Comparison of ENCODE assay signal across 1 cellular context in the genomic region with DNA sequence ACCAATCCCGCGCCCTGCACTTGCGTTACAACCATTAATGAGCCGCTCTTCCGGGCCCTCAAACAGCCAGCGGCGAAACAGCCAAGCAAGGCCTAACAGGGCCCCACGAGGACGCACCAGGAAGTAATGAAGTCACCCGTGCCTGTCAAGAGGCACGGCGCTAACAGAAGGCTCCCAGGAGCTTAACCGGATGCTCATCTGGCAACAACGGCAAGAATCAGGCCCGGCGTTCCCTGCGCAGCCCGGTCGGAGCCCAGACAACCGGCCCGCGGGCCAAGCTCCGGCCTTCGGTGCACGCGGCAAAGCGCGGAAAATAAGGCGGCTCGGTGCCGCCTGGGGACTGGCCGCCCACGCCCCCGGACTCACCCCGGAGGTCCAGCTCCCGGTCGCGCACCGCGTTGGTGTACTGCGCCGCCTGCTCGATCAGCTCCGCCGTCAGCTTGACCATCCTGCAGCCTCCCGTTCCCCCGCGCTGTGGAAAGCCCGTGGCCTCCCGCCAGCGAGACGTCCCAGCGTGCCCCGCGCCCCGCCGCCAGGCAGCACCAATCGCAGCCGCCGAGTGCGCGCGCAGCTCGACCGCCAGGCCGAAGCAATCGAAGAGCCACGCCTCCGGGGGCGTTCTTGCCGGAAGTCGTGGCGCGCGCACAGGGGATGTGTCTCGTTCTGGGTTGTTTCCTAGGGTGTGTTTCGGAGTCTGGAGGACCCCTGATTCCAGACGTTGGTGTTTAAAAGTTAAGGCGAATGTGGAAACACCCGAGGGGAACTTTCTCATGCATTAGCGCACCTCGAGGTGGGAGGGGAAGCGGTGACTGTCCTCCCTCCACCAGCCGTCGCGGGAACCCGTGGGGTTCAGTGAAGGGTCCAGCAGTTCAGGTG.
TF ChIP-seq lines count a peak whose summit lies in the region.

A gene (minus strand): TSS at position 518 of the 876 bp plus-strand sequence. CDS start 70 bp downstream, at position 448.

TF ChIP-seq in HepG2, 621 proteins besides CTCF, POLR2A, EP300 and RAD21 (continued from another document and continues in another):
- TF ChIP-seq SUZ12 (IDR thresholded peaks at IDR 0.05; ENCODE audit: low read depth, low read length) (peak; percentile 40; the same call in 1 of the 2 replicates), ZNF703 (CRISPR knock-in tag; IDR thresholded peaks at IDR 0.05; ENCODE audit: borderline replicate concordance) (peak; percentile 35; the same call in 1 of the 2 replicates), MED1 (CRISPR knock-in tag; IDR thresholded peaks at IDR 0.05) (peak; percentile 85), ZNF263 (CRISPR knock-in tag; IDR thresholded peaks at IDR 0.05) (peak; percentile 34; the same call in 1 of the 2 replicates), ARNTL (CRISPR knock-in tag; IDR thresholded peaks at IDR 0.05) (peak; percentile 77; the same call in 1 of the 2 replicates), ZNF713 (CRISPR knock-in tag; IDR thresholded peaks at IDR 0.05) (no peak), ELF4 (CRISPR knock-in tag; IDR thresholded peaks at IDR 0.05; ENCODE audit: borderline replicate concordance) (0 out of 2 replicates have a peak, but pooled peaks have one; percentile 72), ZFP90 (CRISPR knock-in tag; IDR thresholded peaks at IDR 0.05; ENCODE audit: borderline replicate concordance) (peak; percentile 75; the same call in 1 of the 2 replicates), ZNF317 (CRISPR knock-in tag; IDR thresholded peaks at IDR 0.05) (0 out of 2 replicates have a peak, but pooled peaks have one; percentile 67), KDM5A (IDR thresholded peaks at IDR 0.05; ENCODE audit: borderline replicate concordance, low read length) (peak; percentile 84), ETV5 (CRISPR knock-in tag; IDR thresholded peaks at IDR 0.05; ENCODE audit: borderline replicate concordance) (peak; percentile 93), ZNF83 (CRISPR knock-in tag; IDR thresholded peaks at IDR 0.05; ENCODE audit: borderline replicate concordance) (peak; percentile 54; the same call in 1 of the 2 replicates), TSC22D2 (CRISPR knock-in tag; IDR thresholded peaks at IDR 0.05; ENCODE audit: borderline replicate concordance) (no peak), SOX5 (CRISPR knock-in tag; IDR thresholded peaks at IDR 0.05; ENCODE audit: borderline replicate concordance) (peak; percentile 48; the same call in 1 of the 2 replicates), LCORL (IDR thresholded peaks at IDR 0.05) (no peak), LCORL (CRISPR knock-in tag; IDR thresholded peaks at IDR 0.05) (peak; percentile 55), KMT2B (CRISPR knock-in tag; IDR thresholded peaks at IDR 0.05) (peak; percentile 99), ZIK1 (CRISPR knock-in tag; IDR thresholded peaks at IDR 0.05; ENCODE audit: borderline replicate concordance, low read depth) (peak; percentile 88), GATAD2A (CRISPR knock-in tag; IDR thresholded peaks at IDR 0.05) (peak; percentile 41), ZNF773 (CRISPR knock-in tag; IDR thresholded peaks at IDR 0.05; ENCODE audit: borderline replicate concordance) (no peak; the same call in 1 of the 2 replicates), SPEN (CRISPR knock-in tag; IDR thresholded peaks at IDR 0.05; ENCODE audit: low read depth) (peak; percentile 99), MED13 (CRISPR knock-in tag; IDR thresholded peaks at IDR 0.05) (0 out of 2 replicates have a peak, but pooled peaks have one; percentile 16), YEATS2 (CRISPR knock-in tag; IDR thresholded peaks at IDR 0.05; ENCODE audit: borderline replicate concordance) (peak; percentile 98)
- TF ChIP-seq, protein P1, sequence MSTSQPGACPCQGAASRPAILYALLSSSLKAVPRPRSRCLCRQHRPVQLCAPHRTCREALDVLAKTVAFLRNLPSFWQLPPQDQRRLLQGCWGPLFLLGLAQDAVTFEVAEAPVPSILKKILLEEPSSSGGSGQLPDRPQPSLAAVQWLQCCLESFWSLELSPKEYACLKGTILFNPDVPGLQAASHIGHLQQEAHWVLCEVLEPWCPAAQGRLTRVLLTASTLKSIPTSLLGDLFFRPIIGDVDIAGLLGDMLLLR (CRISPR knock-in tag; IDR thresholded peaks at IDR 0.05): peak; percentile 76
- TF ChIP-seq, protein P2, sequence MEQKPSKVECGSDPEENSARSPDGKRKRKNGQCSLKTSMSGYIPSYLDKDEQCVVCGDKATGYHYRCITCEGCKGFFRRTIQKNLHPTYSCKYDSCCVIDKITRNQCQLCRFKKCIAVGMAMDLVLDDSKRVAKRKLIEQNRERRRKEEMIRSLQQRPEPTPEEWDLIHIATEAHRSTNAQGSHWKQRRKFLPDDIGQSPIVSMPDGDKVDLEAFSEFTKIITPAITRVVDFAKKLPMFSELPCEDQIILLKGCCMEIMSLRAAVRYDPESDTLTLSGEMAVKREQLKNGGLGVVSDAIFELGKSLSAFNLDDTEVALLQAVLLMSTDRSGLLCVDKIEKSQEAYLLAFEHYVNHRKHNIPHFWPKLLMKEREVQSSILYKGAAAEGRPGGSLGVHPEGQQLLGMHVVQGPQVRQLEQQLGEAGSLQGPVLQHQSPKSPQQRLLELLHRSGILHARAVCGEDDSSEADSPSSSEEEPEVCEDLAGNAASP (CRISPR knock-in tag; IDR thresholded peaks at IDR 0.05; ENCODE audit: borderline replicate concordance): peak; percentile 63; the same call in 1 of the 2 replicates
- TF ChIP-seq, protein P3, sequence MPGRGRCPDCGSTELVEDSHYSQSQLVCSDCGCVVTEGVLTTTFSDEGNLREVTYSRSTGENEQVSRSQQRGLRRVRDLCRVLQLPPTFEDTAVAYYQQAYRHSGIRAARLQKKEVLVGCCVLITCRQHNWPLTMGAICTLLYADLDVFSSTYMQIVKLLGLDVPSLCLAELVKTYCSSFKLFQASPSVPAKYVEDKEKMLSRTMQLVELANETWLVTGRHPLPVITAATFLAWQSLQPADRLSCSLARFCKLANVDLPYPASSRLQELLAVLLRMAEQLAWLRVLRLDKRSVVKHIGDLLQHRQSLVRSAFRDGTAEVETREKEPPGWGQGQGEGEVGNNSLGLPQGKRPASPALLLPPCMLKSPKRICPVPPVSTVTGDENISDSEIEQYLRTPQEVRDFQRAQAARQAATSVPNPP (CRISPR knock-in tag; IDR thresholded peaks at IDR 0.05): no peak
- TF ChIP-seq, protein P4, sequence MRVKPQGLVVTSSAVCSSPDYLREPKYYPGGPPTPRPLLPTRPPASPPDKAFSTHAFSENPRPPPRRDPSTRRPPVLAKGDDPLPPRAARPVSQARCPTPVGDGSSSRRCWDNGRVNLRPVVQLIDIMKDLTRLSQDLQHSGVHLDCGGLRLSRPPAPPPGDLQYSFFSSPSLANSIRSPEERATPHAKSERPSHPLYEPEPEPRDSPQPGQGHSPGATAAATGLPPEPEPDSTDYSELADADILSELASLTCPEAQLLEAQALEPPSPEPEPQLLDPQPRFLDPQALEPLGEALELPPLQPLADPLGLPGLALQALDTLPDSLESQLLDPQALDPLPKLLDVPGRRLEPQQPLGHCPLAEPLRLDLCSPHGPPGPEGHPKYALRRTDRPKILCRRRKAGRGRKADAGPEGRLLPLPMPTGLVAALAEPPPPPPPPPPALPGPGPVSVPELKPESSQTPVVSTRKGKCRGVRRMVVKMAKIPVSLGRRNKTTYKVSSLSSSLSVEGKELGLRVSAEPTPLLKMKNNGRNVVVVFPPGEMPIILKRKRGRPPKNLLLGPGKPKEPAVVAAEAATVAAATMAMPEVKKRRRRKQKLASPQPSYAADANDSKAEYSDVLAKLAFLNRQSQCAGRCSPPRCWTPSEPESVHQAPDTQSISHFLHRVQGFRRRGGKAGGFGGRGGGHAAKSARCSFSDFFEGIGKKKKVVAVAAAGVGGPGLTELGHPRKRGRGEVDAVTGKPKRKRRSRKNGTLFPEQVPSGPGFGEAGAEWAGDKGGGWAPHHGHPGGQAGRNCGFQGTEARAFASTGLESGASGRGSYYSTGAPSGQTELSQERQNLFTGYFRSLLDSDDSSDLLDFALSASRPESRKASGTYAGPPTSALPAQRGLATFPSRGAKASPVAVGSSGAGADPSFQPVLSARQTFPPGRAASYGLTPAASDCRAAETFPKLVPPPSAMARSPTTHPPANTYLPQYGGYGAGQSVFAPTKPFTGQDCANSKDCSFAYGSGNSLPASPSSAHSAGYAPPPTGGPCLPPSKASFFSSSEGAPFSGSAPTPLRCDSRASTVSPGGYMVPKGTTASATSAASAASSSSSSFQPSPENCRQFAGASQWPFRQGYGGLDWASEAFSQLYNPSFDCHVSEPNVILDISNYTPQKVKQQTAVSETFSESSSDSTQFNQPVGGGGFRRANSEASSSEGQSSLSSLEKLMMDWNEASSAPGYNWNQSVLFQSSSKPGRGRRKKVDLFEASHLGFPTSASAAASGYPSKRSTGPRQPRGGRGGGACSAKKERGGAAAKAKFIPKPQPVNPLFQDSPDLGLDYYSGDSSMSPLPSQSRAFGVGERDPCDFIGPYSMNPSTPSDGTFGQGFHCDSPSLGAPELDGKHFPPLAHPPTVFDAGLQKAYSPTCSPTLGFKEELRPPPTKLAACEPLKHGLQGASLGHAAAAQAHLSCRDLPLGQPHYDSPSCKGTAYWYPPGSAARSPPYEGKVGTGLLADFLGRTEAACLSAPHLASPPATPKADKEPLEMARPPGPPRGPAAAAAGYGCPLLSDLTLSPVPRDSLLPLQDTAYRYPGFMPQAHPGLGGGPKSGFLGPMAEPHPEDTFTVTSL (CRISPR knock-in tag; IDR thresholded peaks at IDR 0.05; ENCODE audit: borderline replicate concordance): no peak
- TF ChIP-seq, protein P5, sequence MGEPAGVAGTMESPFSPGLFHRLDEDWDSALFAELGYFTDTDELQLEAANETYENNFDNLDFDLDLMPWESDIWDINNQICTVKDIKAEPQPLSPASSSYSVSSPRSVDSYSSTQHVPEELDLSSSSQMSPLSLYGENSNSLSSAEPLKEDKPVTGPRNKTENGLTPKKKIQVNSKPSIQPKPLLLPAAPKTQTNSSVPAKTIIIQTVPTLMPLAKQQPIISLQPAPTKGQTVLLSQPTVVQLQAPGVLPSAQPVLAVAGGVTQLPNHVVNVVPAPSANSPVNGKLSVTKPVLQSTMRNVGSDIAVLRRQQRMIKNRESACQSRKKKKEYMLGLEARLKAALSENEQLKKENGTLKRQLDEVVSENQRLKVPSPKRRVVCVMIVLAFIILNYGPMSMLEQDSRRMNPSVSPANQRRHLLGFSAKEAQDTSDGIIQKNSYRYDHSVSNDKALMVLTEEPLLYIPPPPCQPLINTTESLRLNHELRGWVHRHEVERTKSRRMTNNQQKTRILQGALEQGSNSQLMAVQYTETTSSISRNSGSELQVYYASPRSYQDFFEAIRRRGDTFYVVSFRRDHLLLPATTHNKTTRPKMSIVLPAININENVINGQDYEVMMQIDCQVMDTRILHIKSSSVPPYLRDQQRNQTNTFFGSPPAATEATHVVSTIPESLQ (CRISPR knock-in tag; conservative IDR thresholded peaks at IDR 0.05): no peak
- TF ChIP-seq, protein P6, sequence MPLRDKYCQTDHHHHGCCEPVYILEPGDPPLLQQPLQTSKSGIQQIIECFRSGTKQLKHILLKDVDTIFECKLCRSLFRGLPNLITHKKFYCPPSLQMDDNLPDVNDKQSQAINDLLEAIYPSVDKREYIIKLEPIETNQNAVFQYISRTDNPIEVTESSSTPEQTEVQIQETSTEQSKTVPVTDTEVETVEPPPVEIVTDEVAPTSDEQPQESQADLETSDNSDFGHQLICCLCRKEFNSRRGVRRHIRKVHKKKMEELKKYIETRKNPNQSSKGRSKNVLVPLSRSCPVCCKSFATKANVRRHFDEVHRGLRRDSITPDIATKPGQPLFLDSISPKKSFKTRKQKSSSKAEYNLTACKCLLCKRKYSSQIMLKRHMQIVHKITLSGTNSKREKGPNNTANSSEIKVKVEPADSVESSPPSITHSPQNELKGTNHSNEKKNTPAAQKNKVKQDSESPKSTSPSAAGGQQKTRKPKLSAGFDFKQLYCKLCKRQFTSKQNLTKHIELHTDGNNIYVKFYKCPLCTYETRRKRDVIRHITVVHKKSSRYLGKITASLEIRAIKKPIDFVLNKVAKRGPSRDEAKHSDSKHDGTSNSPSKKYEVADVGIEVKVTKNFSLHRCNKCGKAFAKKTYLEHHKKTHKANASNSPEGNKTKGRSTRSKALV (CRISPR knock-in tag; IDR thresholded peaks at IDR 0.05): peak; percentile 83
- TF ChIP-seq, protein P7, sequence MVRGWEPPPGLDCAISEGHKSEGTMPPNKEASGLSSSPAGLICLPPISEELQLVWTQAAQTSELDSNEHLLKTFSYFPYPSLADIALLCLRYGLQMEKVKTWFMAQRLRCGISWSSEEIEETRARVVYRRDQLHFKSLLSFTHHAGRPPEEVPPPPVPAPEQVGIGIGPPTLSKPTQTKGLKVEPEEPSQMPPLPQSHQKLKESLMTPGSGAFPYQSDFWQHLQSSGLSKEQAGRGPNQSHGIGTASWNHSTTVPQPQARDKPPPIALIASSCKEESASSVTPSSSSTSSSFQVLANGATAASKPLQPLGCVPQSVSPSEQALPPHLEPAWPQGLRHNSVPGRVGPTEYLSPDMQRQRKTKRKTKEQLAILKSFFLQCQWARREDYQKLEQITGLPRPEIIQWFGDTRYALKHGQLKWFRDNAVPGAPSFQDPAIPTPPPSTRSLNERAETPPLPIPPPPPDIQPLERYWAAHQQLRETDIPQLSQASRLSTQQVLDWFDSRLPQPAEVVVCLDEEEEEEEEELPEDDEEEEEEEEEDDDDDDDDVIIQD (CRISPR knock-in tag; IDR thresholded peaks at IDR 0.05; ENCODE audit: low read depth): peak; percentile 52; the same call in 1 of the 2 replicates
- TF ChIP-seq, protein P8, sequence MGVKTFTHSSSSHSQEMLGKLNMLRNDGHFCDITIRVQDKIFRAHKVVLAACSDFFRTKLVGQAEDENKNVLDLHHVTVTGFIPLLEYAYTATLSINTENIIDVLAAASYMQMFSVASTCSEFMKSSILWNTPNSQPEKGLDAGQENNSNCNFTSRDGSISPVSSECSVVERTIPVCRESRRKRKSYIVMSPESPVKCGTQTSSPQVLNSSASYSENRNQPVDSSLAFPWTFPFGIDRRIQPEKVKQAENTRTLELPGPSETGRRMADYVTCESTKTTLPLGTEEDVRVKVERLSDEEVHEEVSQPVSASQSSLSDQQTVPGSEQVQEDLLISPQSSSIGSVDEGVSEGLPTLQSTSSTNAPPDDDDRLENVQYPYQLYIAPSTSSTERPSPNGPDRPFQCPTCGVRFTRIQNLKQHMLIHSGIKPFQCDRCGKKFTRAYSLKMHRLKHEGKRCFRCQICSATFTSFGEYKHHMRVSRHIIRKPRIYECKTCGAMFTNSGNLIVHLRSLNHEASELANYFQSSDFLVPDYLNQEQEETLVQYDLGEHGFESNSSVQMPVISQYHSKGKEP (CRISPR knock-in tag; IDR thresholded peaks at IDR 0.05): no peak; the same call in 1 of the 2 replicates
- TF ChIP-seq, protein P9, sequence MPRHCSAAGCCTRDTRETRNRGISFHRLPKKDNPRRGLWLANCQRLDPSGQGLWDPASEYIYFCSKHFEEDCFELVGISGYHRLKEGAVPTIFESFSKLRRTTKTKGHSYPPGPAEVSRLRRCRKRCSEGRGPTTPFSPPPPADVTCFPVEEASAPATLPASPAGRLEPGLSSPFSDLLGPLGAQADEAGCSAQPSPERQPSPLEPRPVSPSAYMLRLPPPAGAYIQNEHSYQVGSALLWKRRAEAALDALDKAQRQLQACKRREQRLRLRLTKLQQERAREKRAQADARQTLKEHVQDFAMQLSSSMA (CRISPR knock-in tag; IDR thresholded peaks at IDR 0.05): no peak
- TF ChIP-seq, protein P10, sequence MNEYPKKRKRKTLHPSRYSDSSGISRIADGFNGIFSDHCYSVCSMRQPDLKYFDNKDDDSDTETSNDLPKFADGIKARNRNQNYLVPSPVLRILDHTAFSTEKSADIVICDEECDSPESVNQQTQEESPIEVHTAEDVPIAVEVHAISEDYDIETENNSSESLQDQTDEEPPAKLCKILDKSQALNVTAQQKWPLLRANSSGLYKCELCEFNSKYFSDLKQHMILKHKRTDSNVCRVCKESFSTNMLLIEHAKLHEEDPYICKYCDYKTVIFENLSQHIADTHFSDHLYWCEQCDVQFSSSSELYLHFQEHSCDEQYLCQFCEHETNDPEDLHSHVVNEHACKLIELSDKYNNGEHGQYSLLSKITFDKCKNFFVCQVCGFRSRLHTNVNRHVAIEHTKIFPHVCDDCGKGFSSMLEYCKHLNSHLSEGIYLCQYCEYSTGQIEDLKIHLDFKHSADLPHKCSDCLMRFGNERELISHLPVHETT (CRISPR knock-in tag; conservative IDR thresholded peaks at IDR 0.05): peak; percentile 96
